In the genomic region with DNA sequence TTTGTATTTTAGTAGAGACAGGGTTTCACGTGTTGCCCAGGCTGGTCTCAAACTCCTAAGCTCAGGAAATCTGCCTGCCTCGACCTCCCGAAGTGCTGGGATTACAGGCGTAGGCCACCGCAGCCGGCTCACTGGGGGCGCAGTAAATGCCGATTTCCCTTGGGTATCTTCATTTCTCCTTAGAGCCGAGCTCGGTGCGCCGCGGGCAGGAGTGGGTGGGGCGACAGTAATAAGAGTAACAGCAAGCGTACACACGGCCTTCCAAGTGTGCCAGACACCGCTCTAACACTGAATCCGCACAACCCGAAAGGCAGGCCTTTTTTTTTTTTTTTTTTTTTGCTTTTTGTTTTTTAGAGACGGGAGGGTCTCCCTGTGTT, we compare ENCODE assay signal across 8 cellular contexts. TPM values are rescaled to one million over a fixed set of nuclear protein-coding genes. Genes with fewer than 3 reads are reported as not detected.
A peak's percentile ranks its signal among the peaks of the same experiment; 100 is the strongest.
DNase-seq lines count a peak whose midpoint lies in the region; ATAC-seq and TF ChIP-seq lines count a peak whose summit lies in the region.

No MANE protein-coding gene starts in this region.

- peak overlapping the region; percentile 99 for H3K27ac Mint-ChIP-seq in mesothelial cell of epicardium

- DNase-seq in COLO668 (lab: John Stamatoyannopoulos, UW; ENCODE audit: unreplicated experiment) (peak; percentile 58), MG63 (peak; percentile 54), ecto neural progenitor cell (ENCODE audit: low spot score) (peak; percentile 55), mesothelial cell of epicardium (ENCODE audit: low spot score in 2 of 2, unreplicated experiment in 2 of 2) (peak in 1 of 2 experiments; percentile 59), substantia nigra (lab: John Stamatoyannopoulos, UW) (peak in 2 of 49 donors; percentile 30 to 44), GM19238 (ENCODE audit: insufficient read length, low spot score) (no peak)
- DNase-seq in activated CD4-positive, alpha-beta T cell treated with anti-CD3 and anti-CD28 coated beads for 4 hours = peak; percentile 62 to 65

- H3K27ac ChIP-seq in substantia nigra (ENCODE audit: low read depth, low read length, poor library complexity, severe bottlenecking) = peak overlapping the region; percentile 69

- no peaks in the 10 kb centered on the region for H3K27me3 ChIP-seq in MG63

- H3K9me3 Mint-ChIP-seq in mesothelial cell of epicardium = no peaks in the 10 kb centered on the region

- H3K4me3 ChIP-seq in MG63 = peak overlapping the region; percentile 72

- H3K9me3 ChIP-seq in MG63 = no peaks in the 10 kb centered on the region

- H3K36me3 Mint-ChIP-seq in mesothelial cell of epicardium = peaks cover 7% of the 10 kb centered on the region

- TF ChIP-seq CTCF in mesothelial cell of epicardium (IDR thresholded peaks at IDR 0.05; ENCODE audit: unreplicated experiment) = no peak

- H3K4me1 Mint-ChIP-seq in mesothelial cell of epicardium = peaks cover 13% of the 10 kb centered on the region

- H3K36me3 ChIP-seq in MG63 = peaks cover 32% of the 10 kb centered on the region

- H3K27me3 Mint-ChIP-seq in mesothelial cell of epicardium (ENCODE audit: low read depth) = no peaks in the 10 kb centered on the region

- peak overlapping the region; percentile 98 for H3K4me3 Mint-ChIP-seq in mesothelial cell of epicardium

- peak; percentile 16 for ATAC-seq in GM21619 (IDR thresholded peaks at IDR 0.05; ENCODE audit: unreplicated experiment)

RNA-seq across cellular contexts. Expression of a gene that starts 0.5 kb away (rescaled TPM):
- 220 and 262 TPM in 2 replicates for total RNA-seq in MG63 (2014; rRNA removed; shearing (Covaris generic); ENCODE audit: low replicate concordance)
- total RNA-seq in mesothelial cell of epicardium = 73.4 to 77.8 TPM (median 77.7 TPM) in 3 replicates

RNA-seq across cellular contexts. Expression of a gene that starts 24.6 kb away (rescaled TPM):
- total RNA-seq in MG63 (2014; rRNA removed; shearing (Covaris generic); ENCODE audit: low replicate concordance) = 34.6 and 47.6 TPM in 2 replicates
- 93.4 to 101 TPM (median 100 TPM) in 3 replicates for total RNA-seq in mesothelial cell of epicardium
